Comparison of ENCODE assay signal across 14 cellular contexts in genomic region chr16:53817117-53817516, GRCh38.
DNase-seq lines count a peak whose midpoint lies in the region; ATAC-seq, FAIRE-seq and TF ChIP-seq lines count a peak whose summit lies in the region.
"Had no signal": no experiment of that assay in that cellular context is flagged by ENCODE, and none has a peak within 500 bp of the region (broad histone marks: within the 10 kb centered on the region; RNA-seq: fewer than 3 reads in every experiment).

No MANE protein-coding gene starts in this region.

- H3K36me3 ChIP-seq in A673 (ENCODE audit: insufficient read depth, low read length, poor library complexity, severe bottlenecking) (no peaks in the 10 kb centered on the region), breast epithelium (no peaks in the 10 kb centered on the region), left lung (peaks cover 0 to under 1% of the 10 kb centered on the region in 2 donors)

- H3K27me3 ChIP-seq in A673 (replicated peaks; ENCODE audit: insufficient read depth, low read depth, low read length, poor library complexity) (no peaks in the 10 kb centered on the region), breast epithelium (no peaks in the 10 kb centered on the region), left lung (no peaks in the 10 kb centered on the region)
- H3K27me3 ChIP-seq: BLaER1 treated with 17β-estradiol and CSF1 and Interleukin-3, amounts not matched to agents 10 nM and 100 nM; upper lobe of left lung had no signal

- H3K9me3 ChIP-seq in A673 (ENCODE audit: low read depth, low read length, poor library complexity, severe bottlenecking), result no peaks in the 10 kb centered on the region
- H3K9me3 ChIP-seq in breast epithelium, result no peaks in the 10 kb centered on the region
- H3K9me3 ChIP-seq in left lung, result no peaks in the 10 kb centered on the region
- H3K9me3 ChIP-seq: upper lobe of left lung had no signal

- TF ChIP-seq POLR2A in breast epithelium (IDR thresholded peaks at IDR 0.05), result no peak

- ATAC-seq in left lung (peak; percentile 55), GM18511 (IDR thresholded peaks at IDR 0.05; ENCODE audit: unreplicated experiment) (no peak), left colon (no peak)
- ATAC-seq in activated CD4-positive, alpha-beta T cell treated with anti-CD3 and anti-CD28 coated beads for 36 hours, result no peak

- peak; percentile 56 for DNase-seq in A673 (ENCODE audit: low spot score)
- peak; percentile 64 for DNase-seq in HTR-8/SVneo (ENCODE audit: insufficient read length, low spot score)
- no peak for DNase-seq in breast epithelium (ENCODE audit: low spot score in 2 of 2)
- peak in 1 of 2 donors; percentile 40 for DNase-seq in left lung
- no peak for DNase-seq in nephron progenitor cell
- DNase-seq in activated CD4-positive, alpha-beta T cell treated with anti-CD3 and anti-CD28 coated beads for 36 hours, result no peak
- DNase-seq in left colon, result no peak
- DNase-seq: NCI-H446 treated with DMSO at 0.1 percent for 48 hours, upper lobe of left lung had no signal

- H3K4me1 Mint-ChIP-seq in nephron progenitor cell, result no peaks in the 10 kb centered on the region
- H3K4me1 Mint-ChIP-seq in activated CD4-positive, alpha-beta T cell treated with anti-CD3 and anti-CD28 coated beads for 36 hours, result peaks cover 15% of the 10 kb centered on the region
- H3K4me1 Mint-ChIP-seq: nephron had no signal

- H3K4me3 ChIP-seq in A673 (ENCODE audit: low read depth, low read length, poor library complexity, severe bottlenecking) (no peak overlapping the region), breast epithelium (no peak overlapping the region), left lung (no peak overlapping the region)
- H3K4me3 ChIP-seq: BLaER1 treated with 17β-estradiol and CSF1 and Interleukin-3, amounts not matched to agents 10 nM and 100 nM; upper lobe of left lung had no signal

- H3K27ac ChIP-seq in A673 (ENCODE audit: low read depth, low read length, poor library complexity, severe bottlenecking) (peak overlapping the region; percentile 10), breast epithelium (peak overlapping the region; percentile 74 to 79), left lung (peak overlapping the region in 1 of 2 donors; percentile 4)
- H3K27ac ChIP-seq: BLaER1 treated with 17β-estradiol and CSF1 and Interleukin-3, amounts not matched to agents 10 nM and 100 nM; upper lobe of left lung had no signal

- intact Hi-C loops in A673 (cut with micrococcal nuclease; ENCODE audit: unreplicated experiment), result no loop called here
- intact Hi-C loops in breast epithelium (cut with DNase I; ENCODE audit: low total_unique reads), result no loop called here
- intact Hi-C loops in left lung (cut with DNase I), result no loop called here
- intact Hi-C loops in activated CD4-positive, alpha-beta T cell treated with anti-CD3 and anti-CD28 coated beads for 36 hours (cut with DNase I, micrococcal nuclease), result no loop called here
- intact Hi-C loops in left colon (cut with DNase I, micrococcal nuclease), result no loop called here

- no peak overlapping the region for H3K27ac Mint-ChIP-seq in nephron progenitor cell
- H3K27ac Mint-ChIP-seq in activated CD4-positive, alpha-beta T cell treated with anti-CD3 and anti-CD28 coated beads for 36 hours, result no peak overlapping the region
- H3K27ac Mint-ChIP-seq: IgD-negative memory B cell, nephron had no signal

- H3K9me3 Mint-ChIP-seq in nephron progenitor cell, result no peaks in the 10 kb centered on the region
- H3K9me3 Mint-ChIP-seq in activated CD4-positive, alpha-beta T cell treated with anti-CD3 and anti-CD28 coated beads for 36 hours (ENCODE audit: low read depth), result no peaks in the 10 kb centered on the region
- H3K9me3 Mint-ChIP-seq: brain, nephron had no signal

- H3K27me3 Mint-ChIP-seq in nephron progenitor cell (ENCODE audit: low read depth, poor library complexity), result no peaks in the 10 kb centered on the region
- H3K27me3 Mint-ChIP-seq in activated CD4-positive, alpha-beta T cell treated with anti-CD3 and anti-CD28 coated beads for 36 hours, result no peaks in the 10 kb centered on the region
- H3K27me3 Mint-ChIP-seq: brain, IgD-negative memory B cell had no signal

- BruUV-seq in A673 (replicated peaks; lab: Mats Ljungman, UMichigan), result no TSS peak

- CTCF ChIA-PET in A673 (lab: Charles Lee), result no interaction called here
- CTCF ChIA-PET in activated CD4-positive, alpha-beta T cell treated with anti-CD3 and anti-CD28 coated beads for 36 hours (lab: Charles Lee), result no interaction called here

- peaks cover 29% of the 10 kb centered on the region for H3K36me3 Mint-ChIP-seq in nephron progenitor cell (ENCODE audit: low read depth)
- H3K36me3 Mint-ChIP-seq in activated CD4-positive, alpha-beta T cell treated with anti-CD3 and anti-CD28 coated beads for 36 hours (ENCODE audit: low read depth), result peaks cover 26% of the 10 kb centered on the region

- POLR2A ChIA-PET in A673 (lab: Charles Lee; ENCODE audit: low non-redundant PET), result interaction anchor here (0.7 kb wide), 1 partner anchor 31 kb away, joined by 3 read pairs; no protein-coding TSS in a partner anchor
- POLR2A ChIA-PET in activated CD4-positive, alpha-beta T cell treated with anti-CD3 and anti-CD28 coated beads for 36 hours (lab: Charles Lee), result no interaction called here

- no peak overlapping the region for H3K4me3 Mint-ChIP-seq in nephron progenitor cell
- no peak overlapping the region for H3K4me3 Mint-ChIP-seq in activated CD4-positive, alpha-beta T cell treated with anti-CD3 and anti-CD28 coated beads for 36 hours
- H3K4me3 Mint-ChIP-seq: brain, IgD-negative memory B cell, nephron had no signal

- peak; percentile 82 for FAIRE-seq in HTR-8/SVneo (lab: Jason Lieb, UNC)

- TF ChIP-seq CTCF in A673 (conservative IDR thresholded peaks at IDR 0.05; ENCODE audit: low read depth, low read length) (no peak), breast epithelium (IDR thresholded peaks at IDR 0.05) (no peak), left lung (IDR thresholded peaks at IDR 0.05) (no peak), nephron progenitor cell (IDR thresholded peaks at IDR 0.05) (no peak)

- H3K4me1 ChIP-seq in A673 (ENCODE audit: insufficient read depth, low read length, poor library complexity, severe bottlenecking), result peaks cover 30% of the 10 kb centered on the region
- H3K4me1 ChIP-seq in breast epithelium, result peaks cover 0 to 8% of the 10 kb centered on the region in 2 donors
- H3K4me1 ChIP-seq in left lung, result peaks cover 0 to 11% of the 10 kb centered on the region in 2 donors

Comparison
In these comparisons a context has a peak if more than half of its experiments do, and no peak if none do; other contexts are left out.
1. DNase-seq: peak in A673 (single experiment) and HTR-8/SVneo (single experiment); none in breast epithelium (0 of 2), nephron progenitor cell (single experiment), activated CD4-positive, alpha-beta T cell treated with anti-CD3 and anti-CD28 coated beads for 36 hours (single experiment) and left colon (0 of 2).